ENCODE assay signal across 22 cellular contexts in genomic region chr15:36905908-36906307, GRCh38.
DNase-seq lines count a peak whose midpoint lies in the region; ATAC-seq and TF ChIP-seq lines count a peak whose summit lies in the region.
"Had no signal": no experiment of that assay in that cellular context is flagged by ENCODE, and none has a peak within 500 bp of the region (broad histone marks: within the 10 kb centered on the region; RNA-seq: fewer than 3 reads in every experiment).

No MANE protein-coding gene starts in this region.

- H4K20me1 ChIP-seq in MM.1S (ENCODE audit: insufficient read depth, low read length): no peaks in the 10 kb centered on the region

- H3K4me1 Mint-ChIP-seq in activated CD4-positive, alpha-beta T cell treated with anti-CD3 and anti-CD28 coated beads, Interleukin-2, amount 10 ng/mL, durations not matched to agents 24 days and 14 days: no peaks in the 10 kb centered on the region
- H3K4me1 Mint-ChIP-seq: activated B cell treated with CpG ODN at 0.5 μM for 24 hours had no signal

- no peak overlapping the region for H3K4me3 ChIP-seq in cardiac muscle cell
- no peak overlapping the region for H3K4me3 ChIP-seq in right atrium auricular region
- no peak overlapping the region for H3K4me3 ChIP-seq in cardiac fibroblast (replicated peaks in 1 of 2; ENCODE audit: low read depth in 2 of 2, low read length in 2 of 2)
- H3K4me3 ChIP-seq in MM.1S (ENCODE audit: low read length): no peak overlapping the region
- H3K4me3 ChIP-seq: A549, GM12878, left lung, transverse colon had no signal

- H3K79me2 ChIP-seq in MM.1S (ENCODE audit: low read length): no peaks in the 10 kb centered on the region

- no peak overlapping the region for H3K9ac ChIP-seq in MM.1S (ENCODE audit: low read length)
- H3K9ac ChIP-seq: KMS-11 had no signal

- intact Hi-C loops in activated CD4-positive, alpha-beta T cell treated with anti-CD3 and anti-CD28 coated beads, Interleukin-2, amount 10 ng/mL, durations not matched to agents 24 days and 14 days (cut with micrococcal nuclease): no loop called here

- no peak overlapping the region for H2AFZ ChIP-seq in MM.1S (ENCODE audit: low read length)

- H3K4me1 ChIP-seq in cardiac muscle cell (ENCODE audit: low read depth) (peaks cover 66% of the 10 kb centered on the region), right atrium auricular region (peaks cover 0 to 8% of the 10 kb centered on the region in 2 donors), MM.1S (ENCODE audit: low read length) (no peaks in the 10 kb centered on the region)
- H3K4me1 ChIP-seq: left lung had no signal

- H3K9me3 Mint-ChIP-seq in activated CD4-positive, alpha-beta T cell treated with anti-CD3 and anti-CD28 coated beads, Interleukin-2, amount 10 ng/mL, durations not matched to agents 24 days and 14 days: no peaks in the 10 kb centered on the region
- H3K9me3 Mint-ChIP-seq: activated B cell treated with CpG ODN at 0.5 μM for 24 hours had no signal

- peaks cover 2% of the 10 kb centered on the region for H3K36me3 ChIP-seq in cardiac muscle cell
- H3K36me3 ChIP-seq in right atrium auricular region: no peaks in the 10 kb centered on the region
- H3K36me3 ChIP-seq in MM.1S (replicated peaks; ENCODE audit: insufficient read depth, low read length): no peaks in the 10 kb centered on the region
- H3K36me3 ChIP-seq: left lung, transverse colon had no signal

- H3K27ac ChIP-seq in cardiac muscle cell: peak overlapping the region; percentile 91
- no peak overlapping the region for H3K27ac ChIP-seq in right atrium auricular region
- no peak overlapping the region for H3K27ac ChIP-seq in MM.1S (ENCODE audit: low read length)
- H3K27ac ChIP-seq: A549, KMS-11, left lung, RWPE1, transverse colon had no signal

- no peaks in the 10 kb centered on the region for H3K36me3 Mint-ChIP-seq in activated CD4-positive, alpha-beta T cell treated with anti-CD3 and anti-CD28 coated beads, Interleukin-2, amount 10 ng/mL, durations not matched to agents 24 days and 14 days (ENCODE audit: low read depth)

- no peak overlapping the region for H3K4me3 Mint-ChIP-seq in activated CD4-positive, alpha-beta T cell treated with anti-CD3 and anti-CD28 coated beads, Interleukin-2, amount 10 ng/mL, durations not matched to agents 24 days and 14 days
- H3K4me3 Mint-ChIP-seq: activated B cell treated with CpG ODN at 0.5 μM for 24 hours had no signal

- H3K9me3 ChIP-seq in cardiac muscle cell (ENCODE audit: low read depth): no peaks in the 10 kb centered on the region
- H3K9me3 ChIP-seq in right atrium auricular region: no peaks in the 10 kb centered on the region
- no peaks in the 10 kb centered on the region for H3K9me3 ChIP-seq in MM.1S (replicated peaks; ENCODE audit: insufficient read depth, low read length)
- H3K9me3 ChIP-seq: A549, left lung, transverse colon had no signal

- H3K9me2 ChIP-seq in MM.1S (replicated peaks; ENCODE audit: insufficient read depth, low read length): no peaks in the 10 kb centered on the region

- no peaks in the 10 kb centered on the region for H3K27me3 Mint-ChIP-seq in activated CD4-positive, alpha-beta T cell treated with anti-CD3 and anti-CD28 coated beads, Interleukin-2, amount 10 ng/mL, durations not matched to agents 24 days and 14 days

- no peaks in the 10 kb centered on the region for H3K27me3 ChIP-seq in cardiac muscle cell
- H3K27me3 ChIP-seq in right atrium auricular region: no peaks in the 10 kb centered on the region
- H3K27me3 ChIP-seq in MM.1S (replicated peaks; ENCODE audit: insufficient read depth, low read length): no peaks in the 10 kb centered on the region
- H3K27me3 ChIP-seq: left lung, transverse colon had no signal

- no peak for ATAC-seq in activated CD4-positive, CD25-positive, alpha-beta regulatory T cell treated with anti-CD3 and anti-CD28 coated beads, Interleukin-2, amount 50 U/mL, for 24 hours
- ATAC-seq: A549, GM12878, left lung had no signal

- no peaks in the 10 kb centered on the region for H3F3A ChIP-seq in MM.1S (ENCODE audit: insufficient read depth, low read length)

- no peak overlapping the region for H3K4me2 ChIP-seq in MM.1S (ENCODE audit: low read depth, low read length)
- H3K4me2 ChIP-seq: A549, KMS-11 had no signal

- no peak for TF ChIP-seq CTCF in cardiac muscle cell (IDR thresholded peaks at IDR 0.05; ENCODE audit: low read depth, low read length)
- no peak for TF ChIP-seq CTCF in right atrium auricular region (IDR thresholded peaks at IDR 0.05)
- TF ChIP-seq CTCF in cardiac fibroblast (IDR thresholded peaks at IDR 0.05; ENCODE audit: low read depth, low read length): no peak
- TF ChIP-seq CTCF in MM.1S (IDR thresholded peaks at IDR 0.05; ENCODE audit: low read length): no peak

- DNase-seq in cardiac muscle cell (ENCODE audit: low read depth in 1 of 2, low spot score in 1 of 2) (peak in 1 of 2 donors; percentile 90), right atrium auricular region (ENCODE audit: low spot score) (no peak), cardiac fibroblast (ENCODE audit: low read depth in 2 of 2) (peak; percentile 62 to 84), kidney tubule cell (ENCODE audit: low spot score) (peak; percentile 7), MM.1S (no peak)
- no peak for DNase-seq in activated CD4-positive, alpha-beta T cell treated with anti-CD3 and anti-CD28 coated beads, Interleukin-2, amount 10 ng/mL, durations not matched to agents 24 days and 14 days
- no peak for DNase-seq in activated naive CD4-positive, alpha-beta T cell (lab: John Stamatoyannopoulos, UW)
- DNase-seq: activated B cell treated with CpG ODN at 0.5 μM for 24 hours; cortex of kidney; erythroblast; GOT3; hypothalamus; left lung; NCI-H1105; stimulated activated CD4-positive, alpha-beta T cell treated with anti-CD3 and anti-CD28 coated beads, Interleukin-12 subunit alpha, Interleukin-12 subunit beta, amount 100 ng/mL, for 4 hours; stimulated activated naive CD4-positive, alpha-beta T cell treated with Interleukin-2 at 50 U/mL for 16 hours; transverse colon had no signal

- H3K27ac Mint-ChIP-seq in activated CD4-positive, alpha-beta T cell treated with anti-CD3 and anti-CD28 coated beads, Interleukin-2, amount 10 ng/mL, durations not matched to agents 24 days and 14 days: no peak overlapping the region
- H3K27ac Mint-ChIP-seq: activated B cell treated with CpG ODN at 0.5 μM for 24 hours had no signal

Comparison
In these comparisons a context has a peak if more than half of its experiments do, and no peak if none do; other contexts are left out.
1. DNase-seq: peak in cardiac fibroblast (2 of 2) and kidney tubule cell (single experiment); none in right atrium auricular region (single experiment), activated CD4-positive, alpha-beta T cell treated with anti-CD3 and anti-CD28 coated beads, Interleukin-2, amount 10 ng/mL, durations not matched to agents 24 days and 14 days (single experiment), activated naive CD4-positive, alpha-beta T cell (0 of 4) and MM.1S (single experiment).